Comparison of ENCODE assay signal across 9 cellular contexts in the genomic region with DNA sequence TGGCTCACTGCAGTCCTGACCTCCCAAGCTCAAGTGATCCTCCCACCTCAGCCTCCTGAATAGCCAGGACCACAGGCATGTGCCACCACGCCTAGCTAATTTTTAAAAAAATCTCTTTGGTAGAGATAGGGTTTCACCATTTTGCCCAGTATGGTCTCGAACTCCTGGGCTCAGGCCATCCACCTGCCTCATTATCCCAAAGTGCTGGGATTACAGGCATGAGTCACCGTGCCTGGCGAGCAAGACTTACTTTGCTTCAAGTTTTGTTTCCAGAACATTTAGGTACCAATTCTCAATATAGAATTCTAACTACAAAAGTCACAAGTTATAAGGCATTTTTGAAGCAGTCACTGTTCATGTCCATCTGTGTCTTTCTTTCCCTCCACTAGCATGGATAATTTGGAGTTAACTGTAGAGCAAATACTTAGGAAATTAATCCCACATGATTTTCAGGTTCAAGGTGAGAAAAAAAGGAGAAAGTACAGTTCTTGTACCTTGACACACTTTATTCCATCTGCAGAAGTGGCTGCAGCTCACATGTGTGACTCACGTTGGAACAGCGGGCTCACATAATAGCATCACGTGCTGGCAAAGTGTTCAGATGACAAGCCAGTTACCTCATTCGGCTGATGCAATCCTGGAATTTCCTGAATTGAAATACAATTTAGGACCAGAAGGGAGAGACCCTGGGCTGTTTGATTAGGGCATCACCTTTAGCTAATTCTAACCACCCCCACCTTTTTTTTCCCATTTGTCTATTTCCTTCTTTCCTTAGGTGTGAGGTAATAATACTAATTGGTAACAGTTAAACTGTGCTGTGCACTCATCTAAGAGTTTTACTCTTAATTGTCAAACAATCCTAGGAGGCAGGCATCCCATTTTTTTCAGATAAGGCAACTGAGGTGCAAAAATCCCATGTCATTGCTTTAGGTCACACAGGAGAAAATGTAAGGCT. TPM values are rescaled to one million over a fixed set of nuclear protein-coding genes. Genes with fewer than 3 reads are reported as not detected.
DNase-seq lines count a peak whose midpoint lies in the region; ATAC-seq, FAIRE-seq and TF ChIP-seq lines count a peak whose summit lies in the region.
"Had no signal": no experiment of that assay in that cellular context is flagged by ENCODE, and none has a peak within 500 bp of the region (broad histone marks: within the 10 kb centered on the region; RNA-seq: fewer than 3 reads in every experiment).

No MANE protein-coding gene starts in this region.

- intact Hi-C loops in pancreas (cut with DNase I): no loop called here

- H3K4me1 ChIP-seq in pancreas: peaks cover 0 to 8% (median 4%) of the 10 kb centered on the region in 3 donors

- H3K4me3 Mint-ChIP-seq in stimulated activated memory B cell treated with anti-CD40 and anti-IgM and Interleukin-4, amounts not matched to agents 10 μg/mL and 1 μg/mL and 100 μg/mL, for 72 hours: no peak overlapping the region

- H3K9me3 ChIP-seq in pancreas: no peaks in the 10 kb centered on the region

- DNase-seq in stimulated activated naive CD4-positive, alpha-beta T cell treated with Interleukin-2 at 50 U/mL for 16 hours (lab: John Stamatoyannopoulos, UW): peak; percentile 25
- no peak for DNase-seq in stimulated activated naive CD4-positive, alpha-beta T cell (lab: John Stamatoyannopoulos, UW)
- DNase-seq in RKO (ENCODE audit: low spot score): peak; percentile 97
- DNase-seq in fibroblast of mammary gland (ENCODE audit: low read depth): peak; percentile 95
- peak in 4 of 6 donors; percentile 64 to 87 (median 67) for DNase-seq in pancreas
- no peak for DNase-seq in foreskin melanocyte

- no peak for FAIRE-seq in pancreas (lab: Jason Lieb, UNC)
- FAIRE-seq: GM12878 had no signal

- H3K36me3 ChIP-seq in pancreas: no peaks in the 10 kb centered on the region

- H3K27me3 Mint-ChIP-seq in stimulated activated memory B cell treated with anti-CD40 and anti-IgM and Interleukin-4, amounts not matched to agents 10 μg/mL and 1 μg/mL and 100 μg/mL, for 72 hours: peaks cover 22% of the 10 kb centered on the region

- ATAC-seq in pancreas: peak; percentile 90 to 96 (median 94)
- ATAC-seq in stimulated activated memory B cell treated with anti-CD40 and anti-IgM and Interleukin-4, amounts not matched to agents 10 μg/mL and 1 μg/mL and 100 μg/mL, for 72 hours: no peak
- no peak for ATAC-seq in GM19467 (IDR thresholded peaks at IDR 0.05; ENCODE audit: unreplicated experiment)
- ATAC-seq: GM12878 had no signal

- no peak overlapping the region for H3K27ac Mint-ChIP-seq in stimulated activated memory B cell treated with anti-CD40 and anti-IgM and Interleukin-4, amounts not matched to agents 10 μg/mL and 1 μg/mL and 100 μg/mL, for 72 hours

- H3K27me3 ChIP-seq in pancreas: no peaks in the 10 kb centered on the region

- peaks cover 5% of the 10 kb centered on the region for H3K9me3 Mint-ChIP-seq in stimulated activated memory B cell treated with anti-CD40 and anti-IgM and Interleukin-4, amounts not matched to agents 10 μg/mL and 1 μg/mL and 100 μg/mL, for 72 hours

- H3K36me3 Mint-ChIP-seq in stimulated activated memory B cell treated with anti-CD40 and anti-IgM and Interleukin-4, amounts not matched to agents 10 μg/mL and 1 μg/mL and 100 μg/mL, for 72 hours: peaks cover 6% of the 10 kb centered on the region

- no peak for TF ChIP-seq CTCF in fibroblast of mammary gland (conservative IDR thresholded peaks at IDR 0.05; ENCODE audit: control insufficient read depth, insufficient read depth, low read depth, low read length)
- no peak for TF ChIP-seq CTCF in pancreas (IDR thresholded peaks at IDR 0.05)

- H3K27ac ChIP-seq in pancreas: peak overlapping the region in 3 of 4 donors; percentile 27 to 76 (median 68)

- peaks cover 14% of the 10 kb centered on the region for H3K4me1 Mint-ChIP-seq in stimulated activated memory B cell treated with anti-CD40 and anti-IgM and Interleukin-4, amounts not matched to agents 10 μg/mL and 1 μg/mL and 100 μg/mL, for 72 hours

- no peak overlapping the region for H3K4me3 ChIP-seq in fibroblast of mammary gland (ENCODE audit: control insufficient read depth, low read depth, low read length)
- no peak overlapping the region for H3K4me3 ChIP-seq in pancreas
- H3K4me3 ChIP-seq: GM12878 had no signal

- 41 to 43% methylated on average over 8 of the region's 8 CpGs for WGBS in pancreas, 2 donors

RNA-seq across cellular contexts. Expression of a gene that starts 46.9 kb away (rescaled TPM):
- 1 to 10 TPM; 3.8 to 9.5 (median 5.3) TPM for total RNA-seq in pancreas
- 1 to 10 TPM; 1.4 TPM for polyA plus RNA-seq in pancreas

Comparison
In these comparisons a context has a peak if more than half of its experiments do, and no peak if none do; other contexts are left out.
1. DNase-seq: peak in stimulated activated naive CD4-positive, alpha-beta T cell treated with Interleukin-2 at 50 U/mL for 16 hours (single experiment), RKO (single experiment), fibroblast of mammary gland (single experiment) and pancreas (4 of 6); none in stimulated activated naive CD4-positive, alpha-beta T cell (0 of 6) and foreskin melanocyte (single experiment).
2. ATAC-seq: peak in pancreas (4 of 4); none in stimulated activated memory B cell treated with anti-CD40 and anti-IgM and Interleukin-4, amounts not matched to agents 10 μg/mL and 1 μg/mL and 100 μg/mL, for 72 hours (single experiment) and GM19467 (single experiment).